Comparison of ENCODE assay signal across 8 cellular contexts in genomic region chr20:59403261-59403961, GRCh38.
A peak's percentile ranks its signal among the peaks of the same experiment; 100 is the strongest.
DNase-seq lines count a peak whose midpoint lies in the region; ATAC-seq and TF ChIP-seq lines count a peak whose summit lies in the region.

No MANE protein-coding gene starts in this region.

- intact Hi-C loops in breast epithelium (cut with DNase I; ENCODE audit: low total_unique reads): loop anchor here (10.0 kb wide), 1 partner anchor 319 kb away; no protein-coding TSS in a partner anchor

- H3K36me3 Mint-ChIP-seq in CD8-positive, alpha-beta memory T cell: no peaks in the 10 kb centered on the region
- no peaks in the 10 kb centered on the region for H3K36me3 Mint-ChIP-seq in WTC11

- H3K4me3 Mint-ChIP-seq in CD8-positive, alpha-beta memory T cell: peak overlapping the region in 4 of 7 donors; percentile 35 to 69 (median 53)
- peak overlapping the region; percentile 58; the same call in 1 of the 2 replicates for H3K4me3 Mint-ChIP-seq in WTC11

- H3K27ac Mint-ChIP-seq in CD8-positive, alpha-beta memory T cell: no peak overlapping the region
- no peak overlapping the region for H3K27ac Mint-ChIP-seq in WTC11

- peaks cover 31% of the 10 kb centered on the region for H3K4me1 ChIP-seq in CD8-positive, alpha-beta memory T cell (ENCODE audit: insufficient read depth, low read length)
- peaks cover 0 to 5% of the 10 kb centered on the region in 2 donors for H3K4me1 ChIP-seq in breast epithelium

- ATAC-seq in WTC11: peak; percentile 76
- ATAC-seq in GM18498 (IDR thresholded peaks at IDR 0.05; ENCODE audit: unreplicated experiment): no peak
- ATAC-seq in GM19397 (IDR thresholded peaks at IDR 0.05; ENCODE audit: unreplicated experiment): no peak

- peak; percentile 38 to 78 (median 68) for DNase-seq in CD8-positive, alpha-beta memory T cell
- DNase-seq in HuH-7.5 (ENCODE audit: low spot score) (peak; percentile 75), WTC11 (ENCODE audit: low spot score) (peak; percentile 86), breast epithelium (ENCODE audit: low spot score in 2 of 2) (peak in 1 of 2 donors; percentile 25), kidney tubule cell (ENCODE audit: low spot score) (peak; percentile 11)
- DNase-seq in stimulated activated CD4-positive, alpha-beta T cell treated with anti-CD3 and anti-CD28 coated beads, Interleukin-4, amount 100 ng/mL, for 1 hour: peak; percentile 78

- no peaks in the 10 kb centered on the region for H3K9me3 Mint-ChIP-seq in CD8-positive, alpha-beta memory T cell
- H3K9me3 Mint-ChIP-seq in WTC11: no peaks in the 10 kb centered on the region

- TF ChIP-seq CTCF in WTC11 (IDR thresholded peaks at IDR 0.05) (peak; percentile 100), breast epithelium (IDR thresholded peaks at IDR 0.05) (peak; percentile 83 to 94 (median 92))

- peaks cover 14 to 37% of the 10 kb centered on the region in 2 donors for H3K27me3 Mint-ChIP-seq in CD8-positive, alpha-beta memory T cell
- peaks cover 12% of the 10 kb centered on the region for H3K27me3 Mint-ChIP-seq in WTC11 (ENCODE audit: low read depth)

- POLR2A ChIA-PET in CD8-positive, alpha-beta memory T cell (lab: Charles Lee): no interaction called here
- POLR2A ChIA-PET in WTC11 (lab: Charles Lee): no interaction called here

- CTCF ChIA-PET in CD8-positive, alpha-beta memory T cell (lab: Charles Lee): interaction anchor here (0.8 to 1.6 kb wide), 14 partner anchors 9 to 1005 kb away, joined by 3 to 8 read pairs (median 4); no protein-coding TSS in a partner anchor
- CTCF ChIA-PET in WTC11 (lab: Charles Lee): interaction anchor here (0.6 to 2.7 kb wide), 52 partner anchors 9 to 755 kb away, joined by 3 to 22 read pairs (median 4); partner anchors contain the start of genes ATP5F1E and PRELID3B

- no peaks in the 10 kb centered on the region for H3K9me3 ChIP-seq in CD8-positive, alpha-beta memory T cell (ENCODE audit: low read length)
- no peaks in the 10 kb centered on the region for H3K9me3 ChIP-seq in breast epithelium

- H3K27ac ChIP-seq in CD8-positive, alpha-beta memory T cell (ENCODE audit: low read depth, low read length): no peak overlapping the region
- no peak overlapping the region for H3K27ac ChIP-seq in breast epithelium

- H3K4me1 Mint-ChIP-seq in CD8-positive, alpha-beta memory T cell: peaks cover 4 to 5% (median 4%) of the 10 kb centered on the region in 3 donors
- peaks cover 16% of the 10 kb centered on the region for H3K4me1 Mint-ChIP-seq in WTC11

- peak overlapping the region; percentile 56 for H3K4me3 ChIP-seq in CD8-positive, alpha-beta memory T cell (ENCODE audit: low read length)
- H3K4me3 ChIP-seq in breast epithelium: peak overlapping the region in 2 of 3 donors; percentile 27 to 32

- no peaks in the 10 kb centered on the region for H3K36me3 ChIP-seq in CD8-positive, alpha-beta memory T cell (ENCODE audit: insufficient read depth, low read length)
- H3K36me3 ChIP-seq in breast epithelium: no peaks in the 10 kb centered on the region

- H3K27me3 ChIP-seq in CD8-positive, alpha-beta memory T cell (ENCODE audit: insufficient read depth, low read length, poor library complexity, severe bottlenecking): peaks cover 5% of the 10 kb centered on the region
- peaks cover 2 to 47% of the 10 kb centered on the region in 2 donors for H3K27me3 ChIP-seq in breast epithelium

- no peak for TF ChIP-seq POLR2A in breast epithelium (IDR thresholded peaks at IDR 0.05)

TF ChIP-seq in WTC11, 78 proteins besides CTCF, POLR2A, EP300 and RAD21 (continues in another document):
- TF ChIP-seq JAZF1 (CRISPR knock-in tag; IDR thresholded peaks at IDR 0.05) (no peak), FOXK1 (CRISPR knock-in tag; IDR thresholded peaks at IDR 0.05) (0 out of 2 replicates have a peak, but pooled peaks have one; percentile 20), ZNF121 (CRISPR knock-in tag; IDR thresholded peaks at IDR 0.05) (no peak), SP1 (CRISPR knock-in tag; conservative IDR thresholded peaks at IDR 0.05) (0 out of 2 replicates have a peak, but pooled peaks have one; percentile 28), MAX (CRISPR knock-in tag; IDR thresholded peaks at IDR 0.05) (peak; percentile 72), AR (CRISPR knock-in tag; IDR thresholded peaks at IDR 0.05) (no peak), CREM (CRISPR knock-in tag; IDR thresholded peaks at IDR 0.05) (no peak), ETV6 (CRISPR knock-in tag; IDR thresholded peaks at IDR 0.05) (0 out of 2 replicates have a peak, but pooled peaks have one; percentile 61), ESRRA (CRISPR knock-in tag; IDR thresholded peaks at IDR 0.05; ENCODE audit: borderline replicate concordance) (no peak), NFYB (CRISPR knock-in tag; conservative IDR thresholded peaks at IDR 0.05; ENCODE audit: low read depth) (no peak), TCF7 (CRISPR knock-in tag; IDR thresholded peaks at IDR 0.05; ENCODE audit: low read depth) (no peak)
- TF ChIP-seq, protein P1, sequence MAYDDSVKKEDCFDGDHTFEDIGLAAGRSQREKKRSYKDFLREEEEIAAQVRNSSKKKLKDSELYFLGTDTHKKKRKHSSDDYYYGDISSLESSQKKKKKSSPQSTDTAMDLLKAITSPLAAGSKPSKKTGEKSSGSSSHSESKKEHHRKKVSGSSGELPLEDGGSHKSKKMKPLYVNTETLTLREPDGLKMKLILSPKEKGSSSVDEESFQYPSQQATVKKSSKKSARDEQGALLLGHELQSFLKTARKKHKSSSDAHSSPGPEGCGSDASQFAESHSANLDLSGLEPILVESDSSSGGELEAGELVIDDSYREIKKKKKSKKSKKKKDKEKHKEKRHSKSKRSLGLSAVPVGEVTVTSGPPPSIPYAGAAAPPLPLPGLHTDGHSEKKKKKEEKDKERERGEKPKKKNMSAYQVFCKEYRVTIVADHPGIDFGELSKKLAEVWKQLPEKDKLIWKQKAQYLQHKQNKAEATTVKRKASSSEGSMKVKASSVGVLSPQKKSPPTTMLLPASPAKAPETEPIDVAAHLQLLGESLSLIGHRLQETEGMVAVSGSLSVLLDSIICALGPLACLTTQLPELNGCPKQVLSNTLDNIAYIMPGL (CRISPR knock-in tag; IDR thresholded peaks at IDR 0.05): 0 out of 2 replicates have a peak, but pooled peaks have one; percentile 67
- TF ChIP-seq, protein P2, sequence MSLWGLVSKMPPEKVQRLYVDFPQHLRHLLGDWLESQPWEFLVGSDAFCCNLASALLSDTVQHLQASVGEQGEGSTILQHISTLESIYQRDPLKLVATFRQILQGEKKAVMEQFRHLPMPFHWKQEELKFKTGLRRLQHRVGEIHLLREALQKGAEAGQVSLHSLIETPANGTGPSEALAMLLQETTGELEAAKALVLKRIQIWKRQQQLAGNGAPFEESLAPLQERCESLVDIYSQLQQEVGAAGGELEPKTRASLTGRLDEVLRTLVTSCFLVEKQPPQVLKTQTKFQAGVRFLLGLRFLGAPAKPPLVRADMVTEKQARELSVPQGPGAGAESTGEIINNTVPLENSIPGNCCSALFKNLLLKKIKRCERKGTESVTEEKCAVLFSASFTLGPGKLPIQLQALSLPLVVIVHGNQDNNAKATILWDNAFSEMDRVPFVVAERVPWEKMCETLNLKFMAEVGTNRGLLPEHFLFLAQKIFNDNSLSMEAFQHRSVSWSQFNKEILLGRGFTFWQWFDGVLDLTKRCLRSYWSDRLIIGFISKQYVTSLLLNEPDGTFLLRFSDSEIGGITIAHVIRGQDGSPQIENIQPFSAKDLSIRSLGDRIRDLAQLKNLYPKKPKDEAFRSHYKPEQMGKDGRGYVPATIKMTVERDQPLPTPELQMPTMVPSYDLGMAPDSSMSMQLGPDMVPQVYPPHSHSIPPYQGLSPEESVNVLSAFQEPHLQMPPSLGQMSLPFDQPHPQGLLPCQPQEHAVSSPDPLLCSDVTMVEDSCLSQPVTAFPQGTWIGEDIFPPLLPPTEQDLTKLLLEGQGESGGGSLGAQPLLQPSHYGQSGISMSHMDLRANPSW (CRISPR knock-in tag; conservative IDR thresholded peaks at IDR 0.05; ENCODE audit: low read depth): no peak
- TF ChIP-seq, protein P3, sequence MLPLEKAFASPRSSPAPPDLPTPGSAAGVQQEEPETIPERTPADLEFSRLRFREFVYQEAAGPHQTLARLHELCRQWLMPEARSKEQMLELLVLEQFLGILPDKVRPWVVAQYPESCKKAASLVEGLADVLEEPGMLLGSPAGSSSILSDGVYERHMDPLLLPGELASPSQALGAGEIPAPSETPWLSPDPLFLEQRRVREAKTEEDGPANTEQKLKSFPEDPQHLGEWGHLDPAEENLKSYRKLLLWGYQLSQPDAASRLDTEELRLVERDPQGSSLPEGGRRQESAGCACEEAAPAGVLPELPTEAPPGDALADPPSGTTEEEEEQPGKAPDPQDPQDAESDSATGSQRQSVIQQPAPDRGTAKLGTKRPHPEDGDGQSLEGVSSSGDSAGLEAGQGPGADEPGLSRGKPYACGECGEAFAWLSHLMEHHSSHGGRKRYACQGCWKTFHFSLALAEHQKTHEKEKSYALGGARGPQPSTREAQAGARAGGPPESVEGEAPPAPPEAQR (CRISPR knock-in tag; IDR thresholded peaks at IDR 0.05): no peak
